ENCODE assay signal across 9 cellular contexts in genomic region chr19:6743714-6744380, GRCh38. TPM values are rescaled to one million over a fixed set of nuclear protein-coding genes. Genes with fewer than 3 reads are reported as not detected.
DNase-seq lines count a peak whose midpoint lies in the region; ATAC-seq and TF ChIP-seq lines count a peak whose summit lies in the region.
"Had no signal": no experiment of that assay in that cellular context is flagged by ENCODE, and none has a peak within 500 bp of the region (broad histone marks: within the 10 kb centered on the region; RNA-seq: fewer than 3 reads in every experiment).

No MANE protein-coding gene starts in this region.

- CTCF ChIA-PET in Calu3 (lab: Charles Lee) (interaction anchor here (0.6 to 1.5 kb wide), 2 partner anchors 20 to 120 kb away, joined by 7 to 9 read pairs; no protein-coding TSS in a partner anchor), Panc1 (lab: Charles Lee) (interaction anchor here (0.6 to 0.9 kb wide), 3 partner anchors 76 to 120 kb away, joined by 3 to 6 read pairs (median 4); no protein-coding TSS in a partner anchor)

- H3K27me3 ChIP-seq in Panc1 (ENCODE audit: control insufficient read depth, insufficient read depth, low read length) (no peaks in the 10 kb centered on the region), psoas muscle (ENCODE audit: insufficient read depth in 3 of 3, low read length in 2 of 3) (no peaks in the 10 kb centered on the region)

- ATAC-seq in Panc1 (no peak), psoas muscle (no peak), HG03159 (IDR thresholded peaks at IDR 0.05; ENCODE audit: unreplicated experiment) (no peak), GM21786 (IDR thresholded peaks at IDR 0.05; ENCODE audit: unreplicated experiment) (no peak)

- POLR2A ChIA-PET in Panc1 (lab: Charles Lee): no interaction called here

- H3K9me3 ChIP-seq in Panc1 (ENCODE audit: control insufficient read depth, insufficient read depth, low read depth, low read length): no peaks in the 10 kb centered on the region
- H3K9me3 ChIP-seq in psoas muscle: no peaks in the 10 kb centered on the region

- H3K4me1 ChIP-seq in Panc1 (ENCODE audit: control insufficient read depth, insufficient read depth, low read length) (peaks cover 37% of the 10 kb centered on the region), psoas muscle (peaks cover 72% of the 10 kb centered on the region)

- peak overlapping the region; percentile 80 for H3K27ac ChIP-seq in Panc1 (ENCODE audit: low read length)
- H3K27ac ChIP-seq in psoas muscle: peak overlapping the region; percentile 79

- peaks cover 93% of the 10 kb centered on the region for H3K36me3 Mint-ChIP-seq in Calu3 (ENCODE audit: insufficient read depth, unreplicated experiment)

- BruUV-seq in Calu3 (replicated peaks; lab: Mats Ljungman, UMichigan): no TSS peak
- no TSS peak for BruUV-seq in Panc1 (replicated peaks; lab: Mats Ljungman, UMichigan)

- H3K4me3 ChIP-seq in Panc1 (ENCODE audit: low read depth in 2 of 2, low read length in 2 of 2) (peak overlapping the region; percentile 7 to 44; a peak in 3 of 4 replicates), psoas muscle (peak overlapping the region; percentile 46)

- H3K27ac Mint-ChIP-seq in Calu3 (ENCODE audit: unreplicated experiment): peak overlapping the region; percentile 69

- 75 to 82% (median 79%) methylated on average over 15 of the region's 15 CpGs for WGBS in psoas muscle, 3 donors

- in situ Hi-C loops in Panc1 (cut with HindIII; ENCODE audit: low pct_unique_long_range_greater_than_20kb, low sequenced_read_pairs): no loop called here

- intact Hi-C loops in Calu3 (cut with micrococcal nuclease; ENCODE audit: unreplicated experiment): no loop called here
- intact Hi-C loops in Panc1 (cut with micrococcal nuclease; ENCODE audit: unreplicated experiment): no loop called here
- intact Hi-C loops in psoas muscle (cut with DNase I): loop anchor here in 1 of 2 donors (10.0 kb wide), 1 partner anchor 369 kb away; the partner anchor contains the start of genes ALKBH7 and PSPN
- intact Hi-C loops in head of caudate nucleus (cut with DNase I): no loop called here

- H3K4me1 Mint-ChIP-seq in Calu3 (ENCODE audit: low read depth, unreplicated experiment): peaks cover 29% of the 10 kb centered on the region

- TF ChIP-seq CTCF in Calu3 (IDR thresholded peaks at IDR 0.05; ENCODE audit: unreplicated experiment) (no peak), Panc1 (IDR thresholded peaks at IDR 0.05) (no peak), psoas muscle (IDR thresholded peaks at IDR 0.05) (no peak)

- H3K4me3 Mint-ChIP-seq in Calu3 (ENCODE audit: low read depth, unreplicated experiment): peak overlapping the region; percentile 53

- H3K9me3 Mint-ChIP-seq in Calu3 (ENCODE audit: low read depth, unreplicated experiment): no peaks in the 10 kb centered on the region

- DNase-seq in Calu3 (no peak), Panc1 (ENCODE audit: low read depth, low spot score) (no peak), fibroblast of gingiva (ENCODE audit: low read depth) (peak; percentile 62), psoas muscle (no peak), head of caudate nucleus (no peak), NCI-H1105 (lab: John Stamatoyannopoulos, UW) (no peak)
- DNase-seq: NCI-H2029 treated with DMSO at 0.1 percent for 48 hours had no signal

- H3K27me3 Mint-ChIP-seq in Calu3 (ENCODE audit: unreplicated experiment): no peaks in the 10 kb centered on the region

- no peaks in the 10 kb centered on the region; the same call in none of the 2 replicates for H3K36me3 ChIP-seq in Panc1 (ENCODE audit: control insufficient read depth, insufficient read depth, low read length)
- H3K36me3 ChIP-seq in psoas muscle (ENCODE audit: insufficient read depth in 1 of 2, low read depth in 1 of 2): peaks cover 4 to 62% of the 10 kb centered on the region in 2 donors

RNA-seq across cellular contexts. Expression of gene TRIP10, which starts 4.4 kb away (rescaled TPM):
- total RNA-seq in Calu3 (2022) (86.0 and 95.8 TPM in 2 replicates), Panc1 (2021; ENCODE audit: unreplicated experiment) (115 TPM), psoas muscle (100 to 1,000 TPM; 215 to 264 (median 223) TPM)
- polyA plus RNA-seq in Panc1 (2012; ENCODE audit: insufficient read length): 111 TPM
- polyA plus RNA-seq in psoas muscle: 100 to 1,000 TPM; 104 to 297 (median 234) TPM

RNA-seq across cellular contexts. Expression of gene GPR108, which starts 6.5 kb away (rescaled TPM):
- 67.7 and 69.0 TPM in 2 replicates for total RNA-seq in Calu3 (2022)
- 43.0 TPM for total RNA-seq in Panc1 (2021; ENCODE audit: unreplicated experiment)
- 63.5 TPM for polyA plus RNA-seq in Panc1 (2012; ENCODE audit: insufficient read length)
- total RNA-seq in psoas muscle: 10 to 100 TPM; 12.5 to 27.8 (median 21.3) TPM
- polyA plus RNA-seq in psoas muscle: 10 to 100 TPM; 19.3 to 25.7 (median 25.0) TPM

RNA-seq across cellular contexts. Expression of gene SH2D3A, which starts 23.4 kb away (rescaled TPM):
- total RNA-seq in Calu3 (2022) (62.0 and 64.0 TPM in 2 replicates), Panc1 (2021; ENCODE audit: unreplicated experiment) (2.2 TPM), psoas muscle (under 1 TPM in 1 of 4 donors, not detected in 3; 0.13 TPM)
- polyA plus RNA-seq in Panc1 (2012; ENCODE audit: insufficient read length): 3.0 TPM
- polyA plus RNA-seq in psoas muscle: under 1 TPM; 0.07 to 0.17 (median 0.10) TPM

RNA-seq across cellular contexts. Expression of gene C3, which starts 23.4 kb away (rescaled TPM):
- total RNA-seq in Calu3 (2022) (517 and 658 TPM in 2 replicates), Panc1 (2021; ENCODE audit: unreplicated experiment) (5.0 TPM), psoas muscle (100 to 1,000 TPM in 2 of 4 donors, 10 to 100 TPM in 2; 78.6 to 120 (median 94.9) TPM)
- 1.3 TPM for polyA plus RNA-seq in Panc1 (2012; ENCODE audit: insufficient read length)
- polyA plus RNA-seq in psoas muscle: 10 to 100 TPM; 37.7 to 88.8 (median 72.7) TPM

RNA-seq across cellular contexts. Expression of gene VAV1, which starts 28.7 kb away (rescaled TPM):
- total RNA-seq in Calu3 (2022) (0.28 and 0.37 TPM in 2 replicates), Panc1 (2021; ENCODE audit: unreplicated experiment) (0.05 TPM), psoas muscle (1 to 10 TPM; 1.1 to 1.8 (median 1.7) TPM)
- 1.5 TPM for polyA plus RNA-seq in Panc1 (2012; ENCODE audit: insufficient read length)
- under 1 TPM; 0.20 to 0.39 (median 0.38) TPM for polyA plus RNA-seq in psoas muscle

Comparison
In these comparisons a context has a peak if more than half of its experiments do, and no peak if none do; other contexts are left out.
1. RNA of gene SH2D3A, which starts 23.4 kb away (total RNA-seq): 62.0 to 64.0 TPM in Calu3; 2.2 TPM in Panc1 (single experiment) and 0.13 TPM in psoas muscle; every median in the first group is over 10 times any median in the second.